In genomic region chr5:3412146-3412545, GRCh38 we compare ENCODE assay signal across 24 cellular contexts.
"Had no signal": no experiment of that assay in that cellular context is flagged by ENCODE, and none has a peak within 500 bp of the region (broad histone marks: within the 10 kb centered on the region; RNA-seq: fewer than 3 reads in every experiment).

No MANE protein-coding gene starts in this region.

- H3K4me1 Mint-ChIP-seq: endodermal cell; nephron progenitor cell; stimulated activated memory B cell treated with anti-CD40 and anti-IgM and Interleukin-4, amounts not matched to agents 10 μg/mL and 1 μg/mL and 100 μg/mL, for 72 hours had no signal

- H3K4me1 ChIP-seq: foreskin keratinocyte, heart left ventricle, psoas muscle, spleen, tibial artery, upper lobe of left lung, uterus had no signal

- H3K27me3 ChIP-seq: foreskin keratinocyte, heart left ventricle, spleen, tibial artery, upper lobe of left lung, uterus had no signal

- DNase-seq: effector CD4-positive, alpha-beta T cell; endodermal cell; erythroblast; foreskin keratinocyte; heart left ventricle; hippocampal formation; left colon; left ventricle myocardium superior; mesenchymal stem cell; midbrain; nephron progenitor cell; psoas muscle; retina; spleen; stimulated activated CD4-positive, alpha-beta T cell treated with anti-CD3 and anti-CD28 coated beads, Interleukin-15, amount 100 ng/mL, for 24 hours; stimulated activated CD4-positive, alpha-beta T cell treated with anti-CD3 and anti-CD28 coated beads, Interleukin-1b, Interleukin-23, amount 100 ng/mL, for 48 hours; stimulated activated CD4-positive, alpha-beta T cell treated with anti-CD3 and anti-CD28 coated beads, Interleukin-4, amount 100 ng/mL, for 24 hours; tibial artery; upper lobe of left lung; uterus had no signal

- H3K4me3 Mint-ChIP-seq: endodermal cell; nephron progenitor cell; stimulated activated memory B cell treated with anti-CD40 and anti-IgM and Interleukin-4, amounts not matched to agents 10 μg/mL and 1 μg/mL and 100 μg/mL, for 72 hours; stimulated activated naive CD8-positive, alpha-beta T cell treated with anti-CD3 and anti-CD28 coated beads, Interleukin-15, Interleukin-2, amounts not matched to agents 100 ng/mL and 50 ng/mL, for 24 hours had no signal

- H3K4me3 ChIP-seq: heart left ventricle, lung, psoas muscle, spleen, tibial artery, upper lobe of left lung, uterus had no signal

- ATAC-seq: foreskin keratinocyte; heart left ventricle; left colon; left ventricle myocardium superior; psoas muscle; sciatic nerve; stimulated activated memory B cell treated with anti-CD40 and anti-IgM and Interleukin-4, amounts not matched to agents 10 μg/mL and 1 μg/mL and 100 μg/mL, for 72 hours had no signal

- H3K27ac Mint-ChIP-seq: endodermal cell; nephron progenitor cell; stimulated activated memory B cell treated with anti-CD40 and anti-IgM and Interleukin-4, amounts not matched to agents 10 μg/mL and 1 μg/mL and 100 μg/mL, for 72 hours; stimulated activated naive CD8-positive, alpha-beta T cell treated with anti-CD3 and anti-CD28 coated beads, Interleukin-15, Interleukin-2, amounts not matched to agents 100 ng/mL and 50 ng/mL, for 24 hours had no signal

- H3K36me3 ChIP-seq: heart left ventricle, spleen, tibial artery, upper lobe of left lung, uterus had no signal

- H3K9me3 ChIP-seq: tibial artery, upper lobe of left lung, uterus had no signal

- H3K27ac ChIP-seq: foreskin keratinocyte, heart left ventricle, psoas muscle, spleen, tibial artery, upper lobe of left lung, uterus had no signal

- H3K27me3 Mint-ChIP-seq: stimulated activated naive CD8-positive, alpha-beta T cell treated with anti-CD3 and anti-CD28 coated beads, Interleukin-15, Interleukin-2, amounts not matched to agents 100 ng/mL and 50 ng/mL, for 24 hours had no signal
